In genomic region chr20:11769825-11770224, GRCh38 we compare ENCODE assay signal across 24 cellular contexts.
DNase-seq lines count a peak whose midpoint lies in the region; FAIRE-seq and TF ChIP-seq lines count a peak whose summit lies in the region.
"Had no signal": no experiment of that assay in that cellular context is flagged by ENCODE, and none has a peak within 500 bp of the region (broad histone marks: within the 10 kb centered on the region; RNA-seq: fewer than 3 reads in every experiment).

No MANE protein-coding gene starts in this region.

- H4K8ac ChIP-seq in H1 (ENCODE audit: extremely low read depth, insufficient read depth, low read length) (no peak overlapping the region), trophoblast cell (ENCODE audit: low read depth, low read length) (no peak overlapping the region)

- H3K4me3 ChIP-seq in H1 (ENCODE audit: extremely low read depth in 1 of 4, insufficient read depth in 2 of 4, low read depth in 3 of 4, low read length in 4 of 4), result no peak overlapping the region
- H3K4me3 ChIP-seq in trophoblast cell (ENCODE audit: low read depth, low read length), result no peak overlapping the region
- H3K4me3 ChIP-seq in small intestine (ENCODE audit: low read depth in 1 of 2, low read length in 2 of 2), result no peak overlapping the region
- H3K4me3 ChIP-seq: PC-9, SK-N-MC had no signal

- no peak overlapping the region for H2BK20ac ChIP-seq in H1 (ENCODE audit: low read length)

- DNase-seq in EH (ENCODE audit: low read depth) (peak; percentile 29), HS-5 (ENCODE audit: low read depth) (peak; percentile 13), H1 (ENCODE audit: low read depth in 1 of 2, low spot score in 2 of 2) (no peak), trophoblast cell (no peak), small intestine (no peak), islet precursor cell (no peak)
- no peak for DNase-seq in activated naive CD4-positive, alpha-beta T cell treated with anti-CD3 and anti-CD28 coated beads for 36 hours
- DNase-seq: CD4-positive, CD25-positive, alpha-beta regulatory T cell; COR-L47; DMS79 treated with DMSO at 0.1 percent for 48 hours; GOT3; KG1; NCI-H1092 treated with DMSO at 0.1 percent for 48 hours; NCI-H1436 treated with DMSO at 0.1 percent for 48 hours; NCI-H1930; NCI-H510A; PC-9; RPMI8226; SHP77 treated with DMSO at 0.1 percent for 48 hours; SW 1271 had no signal

- H2BK12ac ChIP-seq in H1 (ENCODE audit: low read depth, low read length) (no peak overlapping the region), trophoblast cell (ENCODE audit: low read length) (no peak overlapping the region)

- no peaks in the 10 kb centered on the region for H3K4me1 Mint-ChIP-seq in activated naive CD4-positive, alpha-beta T cell treated with anti-CD3 and anti-CD28 coated beads for 36 hours (ENCODE audit: low read depth)
- H3K4me1 Mint-ChIP-seq: CD4-positive, CD25-positive, alpha-beta regulatory T cell had no signal

- H3K27me3 ChIP-seq in H1 (replicated peaks in 1 of 4; ENCODE audit: control insufficient read depth in 3 of 4, extremely low read depth in 1 of 4, insufficient read depth in 3 of 4, low read length in 3 of 4) (no peaks in the 10 kb centered on the region; a peak in 1 of 7 replicates), trophoblast cell (ENCODE audit: insufficient read depth, low read length) (no peaks in the 10 kb centered on the region), small intestine (ENCODE audit: control insufficient read depth in 2 of 2, insufficient read depth in 2 of 2, low read length in 2 of 2) (peaks cover 0 to 1% of the 10 kb centered on the region in 2 donors)

- H3K4me1 ChIP-seq in H1 (replicated peaks in 1 of 4; ENCODE audit: control insufficient read depth in 3 of 4, insufficient read depth in 4 of 4, low read length in 3 of 4) (peaks cover 3 to 15% (median 4%) of the 10 kb centered on the region in 4 experiments; a peak in 5 of 7 replicates), trophoblast cell (ENCODE audit: control insufficient read depth in 1 of 2, insufficient read depth in 2 of 2, low read length in 2 of 2) (no peaks in the 10 kb centered on the region), small intestine (ENCODE audit: control insufficient read depth in 2 of 2, insufficient read depth in 1 of 2, low read depth in 1 of 2, low read length in 1 of 2) (no peaks in the 10 kb centered on the region)

- intact Hi-C loops in activated naive CD4-positive, alpha-beta T cell treated with anti-CD3 and anti-CD28 coated beads for 36 hours (cut with micrococcal nuclease), result no loop called here

- TF ChIP-seq RAD21 in H1 (IDR thresholded peaks at IDR 0.05 in 1 of 2, conservative IDR thresholded peaks at IDR 0.05 in 1 of 2; ENCODE audit: low read depth in 2 of 2, low read length in 2 of 2), result no peak

- H3K56ac ChIP-seq in H1 (replicated peaks; ENCODE audit: insufficient read length, low read depth, low read length), result no peak overlapping the region

- H3K79me2 ChIP-seq in H1 (ENCODE audit: control insufficient read depth in 1 of 2, insufficient read depth in 2 of 2, low read length in 2 of 2), result no peaks in the 10 kb centered on the region
- no peaks in the 10 kb centered on the region for H3K79me2 ChIP-seq in trophoblast cell (ENCODE audit: control insufficient read depth, insufficient read depth, low read length, poor library complexity)

- H2AK5ac ChIP-seq in H1 (ENCODE audit: low read depth, low read length) (no peak overlapping the region), trophoblast cell (ENCODE audit: low read length) (peak overlapping the region; percentile 49)

- no peak overlapping the region for H3K4me3 Mint-ChIP-seq in activated naive CD4-positive, alpha-beta T cell treated with anti-CD3 and anti-CD28 coated beads for 36 hours
- H3K4me3 Mint-ChIP-seq: CD4-positive, CD25-positive, alpha-beta regulatory T cell had no signal

- H2AFZ ChIP-seq in H1 (ENCODE audit: low read length), result no peak overlapping the region
- H2AFZ ChIP-seq in trophoblast cell (ENCODE audit: insufficient read depth, low read length, poor library complexity), result no peak overlapping the region
- H2AFZ ChIP-seq: PC-9 had no signal

- H4K20me1 ChIP-seq in H1 (replicated peaks in 1 of 2; ENCODE audit: control insufficient read depth in 1 of 2, insufficient read depth in 2 of 2, low read length in 2 of 2), result no peaks in the 10 kb centered on the region

- CTCF ChIA-PET in H1 (lab: Charles Lee; ENCODE audit: partially characterized antibody), result no interaction called here
- CTCF ChIA-PET in activated naive CD4-positive, alpha-beta T cell treated with anti-CD3 and anti-CD28 coated beads for 36 hours (lab: Charles Lee), result no interaction called here

- no peak overlapping the region for H3K27ac Mint-ChIP-seq in activated naive CD4-positive, alpha-beta T cell treated with anti-CD3 and anti-CD28 coated beads for 36 hours
- H3K27ac Mint-ChIP-seq: CD4-positive, CD25-positive, alpha-beta regulatory T cell had no signal

- TF ChIP-seq POLR2A in H1 (IDR thresholded peaks at IDR 0.05; ENCODE audit: control extremely low read depth in 1 of 2, low read depth in 2 of 2, low read length in 2 of 2), result no peak

- H4K91ac ChIP-seq in H1 (replicated peaks; ENCODE audit: insufficient read length, low read length) (no peak overlapping the region), trophoblast cell (ENCODE audit: low read depth, low read length) (no peak overlapping the region)

- H3K4me2 ChIP-seq in H1 (ENCODE audit: insufficient read depth in 1 of 2, low read depth in 2 of 2, low read length in 2 of 2) (no peak overlapping the region), trophoblast cell (ENCODE audit: low read length) (no peak overlapping the region)
- H3K4me2 ChIP-seq: PC-9 had no signal

- H3K23me2 ChIP-seq in H1 (ENCODE audit: low read depth, low read length), result no peaks in the 10 kb centered on the region

- 89% methylated on average over 3 of the region's 3 CpGs; no CpG with 5 or more reads in 1 of the 2 experiments for WGBS in H1 (ENCODE audit: extremely low coverage in 1 of 2, insufficient coverage in 1 of 2, insufficient read length in 1 of 2, insufficient replicate concordance in 2 of 2, low coverage in 1 of 2, low lambda C conversion rate in 2 of 2, missing lambda C conversion rate in 1 of 2), 2 experiments
- whole genome bisulfite sequencing in trophoblast cell (ENCODE audit: extremely low coverage, insufficient coverage, insufficient read length), result no CpG with 5 or more reads among the region's 3 CpGs
- WGBS in small intestine, 3 donors, result 90 to 96% (median 94%) methylated on average over 3 of the region's 3 CpGs

- H3K27me3 Mint-ChIP-seq in activated naive CD4-positive, alpha-beta T cell treated with anti-CD3 and anti-CD28 coated beads for 36 hours (ENCODE audit: low read depth), result peaks cover 6% of the 10 kb centered on the region
- H3K27me3 Mint-ChIP-seq: CD4-positive, CD25-positive, alpha-beta regulatory T cell had no signal

- H3K9me3 ChIP-seq in H1 (ENCODE audit: insufficient read depth in 2 of 2, low read depth in 1 of 2, low read length in 1 of 2) (0 out of 4 replicates have a peak, but pooled peaks cover 0 to 3% of the 10 kb centered on the region in 2 experiments), trophoblast cell (ENCODE audit: insufficient read depth, low read depth, low read length) (no peaks in the 10 kb centered on the region), small intestine (ENCODE audit: control insufficient read depth, low read depth) (no peaks in the 10 kb centered on the region)

- H2BK120ac ChIP-seq in H1 (replicated peaks; ENCODE audit: low read depth, low read length) (no peak overlapping the region), trophoblast cell (ENCODE audit: insufficient read depth, low read length, poor library complexity) (no peak overlapping the region)

- H3K36me3 Mint-ChIP-seq in activated naive CD4-positive, alpha-beta T cell treated with anti-CD3 and anti-CD28 coated beads for 36 hours (ENCODE audit: low read depth), result peaks cover 2% of the 10 kb centered on the region
- H3K36me3 Mint-ChIP-seq: CD4-positive, CD25-positive, alpha-beta regulatory T cell had no signal

- no peak overlapping the region for H2BK5ac ChIP-seq in H1 (ENCODE audit: low read depth, low read length)
- no peak overlapping the region for H2BK5ac ChIP-seq in trophoblast cell (ENCODE audit: low read depth, low read length, poor library complexity)

- no peak for TF ChIP-seq EP300 in H1 (IDR thresholded peaks at IDR 0.05; ENCODE audit: borderline replicate concordance in 1 of 2, low read depth in 2 of 2, low read length in 2 of 2)

- H3K23ac ChIP-seq in H1 (ENCODE audit: insufficient read length) (no peak overlapping the region), trophoblast cell (ENCODE audit: low read length) (no peak overlapping the region)

- peak overlapping the region; percentile 1 for H3K4ac ChIP-seq in H1 (replicated peaks; ENCODE audit: insufficient read length, low read depth, low read length)
- H3K4ac ChIP-seq in trophoblast cell (ENCODE audit: low read depth, low read length), result no peak overlapping the region

- H3K18ac ChIP-seq in H1 (ENCODE audit: extremely low read depth, low read length) (no peak overlapping the region), trophoblast cell (ENCODE audit: low read length) (no peak overlapping the region)

- H3K79me1 ChIP-seq in H1 (ENCODE audit: low read depth, low read length), result no peaks in the 10 kb centered on the region
- peaks cover 3% of the 10 kb centered on the region for H3K79me1 ChIP-seq in trophoblast cell (ENCODE audit: low read length)

- H3K36me3 ChIP-seq in H1 (ENCODE audit: control insufficient read depth in 2 of 4, insufficient read depth in 4 of 4, low read length in 3 of 4) (no peaks in the 10 kb centered on the region), trophoblast cell (ENCODE audit: control insufficient read depth in 1 of 2, insufficient read depth in 2 of 2, low read length in 2 of 2) (no peaks in the 10 kb centered on the region), small intestine (ENCODE audit: control insufficient read depth in 2 of 2, insufficient read depth in 2 of 2, low read length in 2 of 2) (no peaks in the 10 kb centered on the region)

- peaks cover 11% of the 10 kb centered on the region for H3K9me3 Mint-ChIP-seq in activated naive CD4-positive, alpha-beta T cell treated with anti-CD3 and anti-CD28 coated beads for 36 hours

- H3K9ac ChIP-seq in H1 (replicated peaks in 1 of 4; ENCODE audit: extremely low read depth in 1 of 4, low read depth in 3 of 4, low read length in 3 of 4) (no peak overlapping the region), trophoblast cell (ENCODE audit: low read length) (no peak overlapping the region)

- H2BK15ac ChIP-seq in H1 (ENCODE audit: low read length), result no peak overlapping the region

- no peak for TF ChIP-seq CTCF in H1 (IDR thresholded peaks at IDR 0.05; ENCODE audit: control extremely low read depth in 1 of 3, insufficient read depth in 1 of 3, low read depth in 1 of 3, low read length in 3 of 3)

- FAIRE-seq in H1 (lab: Jason Lieb, UNC) (no peak), small intestine (lab: Jason Lieb, UNC) (no peak)
- FAIRE-seq: A204.1, GM18507, HepG2 had no signal

- H4K5ac ChIP-seq in H1 (ENCODE audit: insufficient read length, low read depth, low read length), result no peak overlapping the region

- H4K12ac ChIP-seq in trophoblast cell (ENCODE audit: low read depth, low read length), result no peak overlapping the region

- H3K14ac ChIP-seq in H1 (ENCODE audit: insufficient read length), result no peak overlapping the region
- H3K14ac ChIP-seq in trophoblast cell (ENCODE audit: low read length), result no peak overlapping the region

- POLR2A ChIA-PET in H1 (lab: Charles Lee; ENCODE audit: partially characterized antibody), result no interaction called here

- no peak overlapping the region for H3K27ac ChIP-seq in H1 (ENCODE audit: low read depth, low read length)
- no peak overlapping the region for H3K27ac ChIP-seq in trophoblast cell (ENCODE audit: low read depth, low read length)
- H3K27ac ChIP-seq in small intestine (ENCODE audit: low read depth in 1 of 2, low read length in 1 of 2), result no peak overlapping the region
- H3K27ac ChIP-seq: PC-9, SK-N-MC had no signal

Comparison
In these comparisons a context has a peak if more than half of its experiments do, and no peak if none do; other contexts are left out.
1. DNase-seq: peak in EH (single experiment) and HS-5 (single experiment); none in H1 (0 of 2), trophoblast cell (0 of 2), small intestine (single experiment), activated naive CD4-positive, alpha-beta T cell treated with anti-CD3 and anti-CD28 coated beads for 36 hours (single experiment) and islet precursor cell (single experiment).